In the genomic region with DNA sequence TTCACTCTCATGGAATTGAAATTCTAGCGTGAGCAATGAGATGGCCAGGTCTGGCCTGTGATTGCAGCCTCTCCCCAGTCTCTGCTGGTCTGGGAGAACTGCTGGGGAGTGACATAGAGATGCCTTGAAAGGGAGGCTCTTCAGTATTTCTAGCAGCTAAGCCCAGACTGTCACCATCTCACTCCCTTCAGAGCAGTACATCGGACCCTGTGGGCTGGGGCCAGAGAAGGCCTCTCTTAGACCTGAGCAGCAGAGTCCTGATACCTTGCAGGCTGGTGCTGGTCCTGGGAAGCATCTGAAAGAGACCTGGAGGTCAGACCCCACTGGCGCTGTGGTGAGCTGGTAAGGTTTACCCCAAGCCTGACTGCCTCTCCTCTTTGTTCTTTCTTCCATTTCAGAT, we compare ENCODE assay signal across 20 cellular contexts.
DNase-seq lines count a peak whose midpoint lies in the region; ATAC-seq and TF ChIP-seq lines count a peak whose summit lies in the region.
"Had no signal": no experiment of that assay in that cellular context is flagged by ENCODE, and none has a peak within 500 bp of the region (broad histone marks: within the 10 kb centered on the region; RNA-seq: fewer than 3 reads in every experiment).

No MANE protein-coding gene starts in this region.

- H3K4me3 ChIP-seq in Peyer's patch (no peak overlapping the region), esophagus (ENCODE audit: low read depth in 1 of 2, low read length in 2 of 2) (no peak overlapping the region), muscle layer of duodenum (ENCODE audit: low read depth in 1 of 2, low read length in 2 of 2) (no peak overlapping the region), suprapubic skin (no peak overlapping the region), neural progenitor cell (no peak overlapping the region)
- H3K4me3 ChIP-seq: GM12878, HAP-1 had no signal

- H3K36me3 ChIP-seq in Peyer's patch (peaks cover 0 to 20% (median 0%) of the 10 kb centered on the region in 3 donors), esophagus (ENCODE audit: control insufficient read depth in 2 of 2, insufficient read depth in 2 of 2, low read length in 1 of 2) (peaks cover 2 to 16% of the 10 kb centered on the region in 2 donors), muscle layer of duodenum (ENCODE audit: control insufficient read depth in 1 of 2, insufficient read depth in 2 of 2, low read length in 2 of 2) (peaks cover 23 to 24% of the 10 kb centered on the region in 2 donors), suprapubic skin (peaks cover 30% of the 10 kb centered on the region), neural progenitor cell (no peaks in the 10 kb centered on the region)
- H3K36me3 ChIP-seq: HAP-1 had no signal

- ATAC-seq in GM19035 (IDR thresholded peaks at IDR 0.05; ENCODE audit: unreplicated experiment), result no peak
- ATAC-seq: GM12878, left lobe of liver had no signal

- no peaks in the 10 kb centered on the region for H3K9me3 Mint-ChIP-seq in neural progenitor cell
- H3K9me3 Mint-ChIP-seq: CD4-positive, alpha-beta memory T cell had no signal

- no peaks in the 10 kb centered on the region for H3K79me2 ChIP-seq in neural progenitor cell (ENCODE audit: low read depth)

- DNase-seq in Peyer's patch (peak in 1 of 3 donors; percentile 21), suprapubic skin (ENCODE audit: low spot score in 2 of 2) (peak in 1 of 2 donors; percentile 43), NCI-H1694 (lab: John Stamatoyannopoulos, UW) (no peak), neural progenitor cell (ENCODE audit: low spot score) (no peak), hippocampal formation (lab: John Stamatoyannopoulos, UW) (no peak)
- DNase-seq: activated CD4-positive, alpha-beta T cell treated with anti-CD3 and anti-CD28 coated beads, Interleukin-2, amount 50 U/mL, for 1 hour; activated naive CD4-positive, alpha-beta T cell; CD4-positive, alpha-beta memory T cell; foreskin fibroblast; NCI-H1417 treated with DMSO at 0.1 percent for 48 hours; NCI-H2171; NCI-H69; SIG-M5; stimulated activated CD4-positive, alpha-beta T cell treated with anti-CD3 and anti-CD28 coated beads, Interleukin-2, amount 100 ng/mL, for 48 hours had no signal

- H3K4me3 Mint-ChIP-seq in neural progenitor cell, result no peak overlapping the region
- H3K4me3 Mint-ChIP-seq: CD4-positive, alpha-beta memory T cell had no signal

- TF ChIP-seq POLR2A in Peyer's patch (IDR thresholded peaks at IDR 0.05) (no peak), suprapubic skin (IDR thresholded peaks at IDR 0.05) (no peak)

- no peak overlapping the region for H3K9ac ChIP-seq in neural progenitor cell

- WGBS in esophagus, 2 donors, result 92 to 95% methylated on average over 3 of the region's 3 CpGs
- WGBS in suprapubic skin, result 100% methylated on average over 3 of the region's 3 CpGs

- H3K27me3 ChIP-seq in Peyer's patch (no peaks in the 10 kb centered on the region), esophagus (ENCODE audit: control insufficient read depth in 1 of 2, insufficient read depth in 2 of 2, low read length in 2 of 2) (no peaks in the 10 kb centered on the region), muscle layer of duodenum (ENCODE audit: low read depth, low read length) (no peaks in the 10 kb centered on the region), suprapubic skin (no peaks in the 10 kb centered on the region), neural progenitor cell (no peaks in the 10 kb centered on the region)

- no peak overlapping the region for H3K27ac Mint-ChIP-seq in neural progenitor cell
- H3K27ac Mint-ChIP-seq: CD4-positive, alpha-beta memory T cell had no signal

- H3K4me1 Mint-ChIP-seq in neural progenitor cell, result peaks cover 20% of the 10 kb centered on the region

- TF ChIP-seq CTCF in Peyer's patch (IDR thresholded peaks at IDR 0.05) (no peak), suprapubic skin (IDR thresholded peaks at IDR 0.05) (no peak), neural progenitor cell (IDR thresholded peaks at IDR 0.05) (no peak)

- H3F3A ChIP-seq in neural progenitor cell (ENCODE audit: low read depth), result peaks cover 24% of the 10 kb centered on the region

- H3K27me3 Mint-ChIP-seq in neural progenitor cell (ENCODE audit: insufficient read depth, low read depth), result no peaks in the 10 kb centered on the region
- H3K27me3 Mint-ChIP-seq: CD4-positive, alpha-beta memory T cell had no signal

- peaks cover 0 to 50% (median 0%) of the 10 kb centered on the region in 4 donors for H3K4me1 ChIP-seq in Peyer's patch
- peaks cover 3 to 7% of the 10 kb centered on the region in 2 donors for H3K4me1 ChIP-seq in esophagus (ENCODE audit: control insufficient read depth in 2 of 2, insufficient read depth in 2 of 2, low read length in 1 of 2)
- peaks cover 12 to 63% of the 10 kb centered on the region in 2 donors for H3K4me1 ChIP-seq in muscle layer of duodenum (ENCODE audit: control insufficient read depth in 1 of 2, insufficient read depth in 2 of 2, low read length in 2 of 2)
- H3K4me1 ChIP-seq in suprapubic skin, result peaks cover 50% of the 10 kb centered on the region
- H3K4me1 ChIP-seq in neural progenitor cell, result peaks cover 35% of the 10 kb centered on the region
- H3K4me1 ChIP-seq: HAP-1 had no signal

- H3K9me3 ChIP-seq in Peyer's patch (no peaks in the 10 kb centered on the region), esophagus (ENCODE audit: control insufficient read depth in 2 of 2, insufficient read depth in 1 of 2, low read depth in 1 of 2, low read length in 1 of 2) (no peaks in the 10 kb centered on the region), muscle layer of duodenum (ENCODE audit: control insufficient read depth in 1 of 2, low read length in 2 of 2) (no peaks in the 10 kb centered on the region), suprapubic skin (no peaks in the 10 kb centered on the region), neural progenitor cell (ENCODE audit: low read depth) (no peaks in the 10 kb centered on the region)
- H3K9me3 ChIP-seq: HAP-1 had no signal

- no peak overlapping the region for H2AFZ ChIP-seq in neural progenitor cell (replicated peaks)

- H3K27ac ChIP-seq in Peyer's patch (peak overlapping the region; percentile 16 to 78 (median 34)), esophagus (ENCODE audit: low read depth in 2 of 2, low read length in 1 of 2) (peak overlapping the region; percentile 63 to 70), muscle layer of duodenum (ENCODE audit: low read length) (peak overlapping the region; percentile 64), suprapubic skin (peak overlapping the region; percentile 66), neural progenitor cell (no peak overlapping the region)

- peaks cover 10% of the 10 kb centered on the region for H4K20me1 ChIP-seq in neural progenitor cell (ENCODE audit: low read depth)

- TF ChIP-seq EP300 in suprapubic skin (IDR thresholded peaks at IDR 0.05), result no peak

- H3K4me2 ChIP-seq in neural progenitor cell, result no peak overlapping the region

- peaks cover 3% of the 10 kb centered on the region for H3K36me3 Mint-ChIP-seq in neural progenitor cell
